In the genomic region with DNA sequence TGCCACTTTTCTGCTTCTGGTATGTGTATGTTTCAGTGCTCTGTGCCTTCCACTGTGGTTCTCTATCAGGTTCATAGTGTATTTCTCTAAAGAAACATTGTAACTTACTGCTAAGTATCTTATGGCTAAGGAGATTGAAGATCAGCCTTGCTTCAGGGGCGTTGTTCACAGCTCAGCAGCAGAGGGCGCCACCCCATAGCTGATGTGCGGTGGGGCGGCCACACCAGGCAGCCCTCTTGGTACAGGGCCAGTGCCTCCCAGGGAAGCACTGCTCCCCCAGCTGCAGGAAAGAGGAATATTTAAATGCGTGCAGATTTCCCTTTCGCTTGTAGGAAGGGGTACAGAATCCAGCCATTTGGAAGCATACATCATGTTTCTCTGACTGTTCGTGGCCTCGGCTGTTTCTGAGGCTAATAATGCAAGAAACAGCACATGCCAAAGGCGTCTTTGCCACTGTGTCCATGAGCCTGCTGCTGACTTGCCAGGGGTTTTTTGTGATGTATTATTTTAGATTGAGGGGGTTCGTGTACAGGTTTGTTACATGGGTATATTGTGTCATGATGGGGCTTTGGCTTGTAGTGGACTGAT, we compare ENCODE assay signal across 8 cellular contexts.
A peak's percentile ranks its signal among the peaks of the same experiment; 100 is the strongest.
DNase-seq lines count a peak whose midpoint lies in the region; ATAC-seq and TF ChIP-seq lines count a peak whose summit lies in the region.
"Not testable (repeated sequence)": the region's sequence is repeated elsewhere in the genome, so short reads cannot be mapped to it uniquely, and the experiment has no call there.

No MANE protein-coding gene starts in this region.

- H3K4me3 ChIP-seq in WI38 (ENCODE audit: low read depth, low read length), result not testable (repeated sequence)

- TF ChIP-seq CTCF in WI38 (IDR thresholded peaks at IDR 0.05; ENCODE audit: low read depth, low read length), result peak; percentile 54

- DNase-seq in GDM1 (lab: John Stamatoyannopoulos, UW) (peak; percentile 71), NCI-H524 treated with DMSO at 0.1 percent for 48 hours (lab: John Stamatoyannopoulos, UW) (peak; percentile 39), astrocyte of the hippocampus (ENCODE audit: low read depth, low spot score) (peak; percentile 84), left cardiac atrium (peak; percentile 82), pons (ENCODE audit: low spot score) (peak; percentile 52), substantia nigra (lab: John Stamatoyannopoulos, UW) (peak in 46 of 49 donors; percentile 6 to 80 (median 58))

- not testable (repeated sequence) for H3K27ac ChIP-seq in substantia nigra (ENCODE audit: low read depth, low read length, poor library complexity, severe bottlenecking)

- ATAC-seq in HG03196 (IDR thresholded peaks at IDR 0.05; ENCODE audit: unreplicated experiment), result peak; percentile 49
- peak; percentile 96 to 99 for ATAC-seq in left cardiac atrium

- intact Hi-C loops in left cardiac atrium (cut with DNase I), result loop anchor here in 1 of 2 donors (5.0 kb wide), 1 partner anchor 168 kb away; the partner anchor contains the start of genes TTC19 and ZSWIM7
